In genomic region chr4:56271121-56271520, GRCh38 we compare ENCODE assay signal across 21 cellular contexts.
DNase-seq lines count a peak whose midpoint lies in the region; ATAC-seq, FAIRE-seq and TF ChIP-seq lines count a peak whose summit lies in the region.
"Had no signal": no experiment of that assay in that cellular context is flagged by ENCODE, and none has a peak within 500 bp of the region (broad histone marks: within the 10 kb centered on the region; RNA-seq: fewer than 3 reads in every experiment).

No MANE protein-coding gene starts in this region.

- H3K9me3 Mint-ChIP-seq in MCF 10A (ENCODE audit: unreplicated experiment): no peaks in the 10 kb centered on the region
- H3K9me3 Mint-ChIP-seq: CD4-positive, alpha-beta T cell had no signal

- CTCF ChIA-PET in MCF 10A (lab: Yijun Ruan, JAX): interaction anchor here (0.6 to 1.4 kb wide), 3 partner anchors 13 to 188 kb away, joined by 3 to 4 read pairs (median 3); no protein-coding TSS in a partner anchor

- intact Hi-C loops in MCF 10A (cut with micrococcal nuclease): no loop called here
- intact Hi-C loops in breast epithelium (cut with DNase I; ENCODE audit: low total_unique reads): no loop called here
- intact Hi-C loops in esophagus squamous epithelium (cut with DNase I): no loop called here

- H3K36me3 ChIP-seq in breast epithelium (no peaks in the 10 kb centered on the region), esophagus squamous epithelium (no peaks in the 10 kb centered on the region)

- no peaks in the 10 kb centered on the region for H3K4me1 ChIP-seq in breast epithelium
- H3K4me1 ChIP-seq in foreskin keratinocyte: no peaks in the 10 kb centered on the region
- no peaks in the 10 kb centered on the region for H3K4me1 ChIP-seq in esophagus squamous epithelium
- H3K4me1 ChIP-seq: A549, Caco-2 had no signal

- no peak overlapping the region for H3K27ac Mint-ChIP-seq in MCF 10A (ENCODE audit: low read depth, unreplicated experiment)
- H3K27ac Mint-ChIP-seq: CD4-positive, alpha-beta T cell had no signal

- no peaks in the 10 kb centered on the region for H3K27me3 ChIP-seq in breast epithelium
- H3K27me3 ChIP-seq in foreskin keratinocyte: peaks cover 13% of the 10 kb centered on the region
- peaks cover 0 to 3% (median 0%) of the 10 kb centered on the region in 4 donors for H3K27me3 ChIP-seq in esophagus squamous epithelium

- no peak for TF ChIP-seq POLR2A in breast epithelium (IDR thresholded peaks at IDR 0.05)
- TF ChIP-seq POLR2A in esophagus squamous epithelium (IDR thresholded peaks at IDR 0.05): no peak

- ATAC-seq in foreskin keratinocyte: peak; percentile 27
- ATAC-seq: A549, K562 had no signal

- 33 to 49% methylated on average over 2 of the region's 2 CpGs for WGBS in esophagus squamous epithelium, 2 donors

- no peaks in the 10 kb centered on the region for H3K9me3 ChIP-seq in breast epithelium
- no peaks in the 10 kb centered on the region for H3K9me3 ChIP-seq in esophagus squamous epithelium
- H3K9me3 ChIP-seq: A549, Caco-2 had no signal

- no peak overlapping the region for H3K4me3 Mint-ChIP-seq in MCF 10A (ENCODE audit: unreplicated experiment)
- H3K4me3 Mint-ChIP-seq: CD4-positive, alpha-beta T cell had no signal

- peaks cover 6% of the 10 kb centered on the region for H3K4me1 Mint-ChIP-seq in MCF 10A (ENCODE audit: insufficient read depth, unreplicated experiment)

- no peaks in the 10 kb centered on the region for H3K36me3 Mint-ChIP-seq in MCF 10A (ENCODE audit: insufficient read depth, unreplicated experiment)

- POLR2A ChIA-PET in MCF 10A (lab: Yijun Ruan, JAX): interaction anchor here (0.9 kb wide), 1 partner anchor 21 kb away, joined by 3 read pairs; no protein-coding TSS in a partner anchor

- H3K27me3 Mint-ChIP-seq in MCF 10A (ENCODE audit: insufficient read depth, unreplicated experiment): peaks cover 33% of the 10 kb centered on the region

- DNase-seq in MCF 10A (ENCODE audit: unreplicated experiment) (peak; percentile 73), breast epithelium (ENCODE audit: low spot score in 2 of 2) (no peak), amniotic epithelial cell (ENCODE audit: low read depth) (peak; percentile 14), foreskin keratinocyte (peak; percentile 30 to 67), urothelium cell line (ENCODE audit: low spot score) (peak; percentile 28), superior temporal gyrus (ENCODE audit: extremely low spot score) (no peak), NCI-H2081 (lab: John Stamatoyannopoulos, UW) (no peak), esophagus squamous epithelium (lab: John Stamatoyannopoulos, UW) (no peak)
- DNase-seq: Caco-2; CD4-positive, alpha-beta T cell; GOT3; MV-4-11; NCI-H1417; NCI-H187; NCI-H526 treated with DMSO at 0.1 percent for 48 hours; NK-92 treated with Interleukin-12 subunit alpha and Interleukin-12 subunit beta, amount 100 ng/mL, for 24 hours; SHP77 treated with DMSO at 0.1 percent for 48 hours had no signal

- no TSS peak for BruUV-seq in MCF 10A (replicated peaks; lab: Mats Ljungman, UMichigan)

- H3K4me3 ChIP-seq in breast epithelium: no peak overlapping the region
- H3K4me3 ChIP-seq in esophagus squamous epithelium: no peak overlapping the region
- H3K4me3 ChIP-seq: A549, K562 had no signal

- H3K27ac ChIP-seq in breast epithelium: no peak overlapping the region
- H3K27ac ChIP-seq in foreskin keratinocyte: no peak overlapping the region
- H3K27ac ChIP-seq in esophagus squamous epithelium: no peak overlapping the region
- H3K27ac ChIP-seq: A549 had no signal

- FAIRE-seq in urothelium cell line (lab: Jason Lieb, UNC): no peak
- FAIRE-seq: A549, GM12892, GM18507, K562 had no signal

- TF ChIP-seq CTCF in MCF 10A (IDR thresholded peaks at IDR 0.05; ENCODE audit: unreplicated experiment) (no peak), breast epithelium (IDR thresholded peaks at IDR 0.05) (no peak), foreskin keratinocyte (conservative IDR thresholded peaks at IDR 0.05) (no peak), esophagus squamous epithelium (IDR thresholded peaks at IDR 0.05) (no peak)

Comparison
In these comparisons a context has a peak if more than half of its experiments do, and no peak if none do; other contexts are left out.
1. DNase-seq: peak in MCF 10A (single experiment), amniotic epithelial cell (single experiment), foreskin keratinocyte (2 of 2) and urothelium cell line (single experiment); none in breast epithelium (0 of 2), superior temporal gyrus (single experiment), NCI-H2081 (0 of 2) and esophagus squamous epithelium (single experiment).